In genomic region chr19:57280913-57281425, GRCh38 we compare ENCODE assay signal across 8 cellular contexts. TPM values are rescaled to one million over a fixed set of nuclear protein-coding genes. Genes with fewer than 3 reads are reported as not detected.
DNase-seq lines count a peak whose midpoint lies in the region; ATAC-seq and TF ChIP-seq lines count a peak whose summit lies in the region.

No MANE protein-coding gene starts in this region.

- CTCF ChIA-PET in AG04450 (lab: Charles Lee): no interaction called here
- CTCF ChIA-PET in Panc1 (lab: Charles Lee): no interaction called here

- intact Hi-C loops in Panc1 (cut with micrococcal nuclease; ENCODE audit: unreplicated experiment): no loop called here

- H3K4me1 Mint-ChIP-seq in neural progenitor cell: peaks cover 21% of the 10 kb centered on the region

- H2AFZ ChIP-seq in neural progenitor cell (replicated peaks): peak overlapping the region; percentile 86

- ATAC-seq in Panc1: no peak
- no peak for ATAC-seq in left lobe of liver
- ATAC-seq in HG03520 (IDR thresholded peaks at IDR 0.05; ENCODE audit: unreplicated experiment): no peak
- ATAC-seq in GM21367 (IDR thresholded peaks at IDR 0.05; ENCODE audit: unreplicated experiment): no peak

- H3K9me3 ChIP-seq in AG04450 (ENCODE audit: control insufficient read depth, insufficient read depth, low read length) (no peaks in the 10 kb centered on the region; the same call in 1 of the 2 replicates), Panc1 (ENCODE audit: control insufficient read depth, insufficient read depth, low read depth, low read length) (peaks cover 4% of the 10 kb centered on the region; the same call in 1 of the 2 replicates), neural progenitor cell (ENCODE audit: low read depth) (no peaks in the 10 kb centered on the region)

- H3K4me1 ChIP-seq in Panc1 (ENCODE audit: control insufficient read depth, insufficient read depth, low read length): peaks cover 23% of the 10 kb centered on the region
- peaks cover 3% of the 10 kb centered on the region for H3K4me1 ChIP-seq in neural progenitor cell

- no TSS peak for BruUV-seq in Panc1 (replicated peaks; lab: Mats Ljungman, UMichigan)

- H3K27ac ChIP-seq in AG04450 (ENCODE audit: low read depth, low read length) (peak overlapping the region; percentile 100), Panc1 (ENCODE audit: low read length) (peak overlapping the region; percentile 99), neural progenitor cell (peak overlapping the region; percentile 93)

- DNase-seq in AG04450 (ENCODE audit: low read depth, low spot score): no peak
- peak; percentile 17 for DNase-seq in G401 (ENCODE audit: low spot score)
- no peak for DNase-seq in Panc1 (ENCODE audit: low read depth, low spot score)
- DNase-seq in effector CD4-positive, alpha-beta T cell: peak; percentile 11
- DNase-seq in neural progenitor cell (ENCODE audit: low spot score): no peak
- DNase-seq in left lobe of liver (ENCODE audit: low spot score): no peak

- H3K36me3 Mint-ChIP-seq in neural progenitor cell: peaks cover 22% of the 10 kb centered on the region

- H3K27me3 Mint-ChIP-seq in neural progenitor cell (ENCODE audit: insufficient read depth, low read depth): no peaks in the 10 kb centered on the region

- H3K36me3 ChIP-seq in Panc1 (ENCODE audit: control insufficient read depth, insufficient read depth, low read length): peaks cover 8% of the 10 kb centered on the region
- H3K36me3 ChIP-seq in neural progenitor cell: peaks cover 3% of the 10 kb centered on the region

- no peaks in the 10 kb centered on the region for H3K27me3 ChIP-seq in AG04450 (ENCODE audit: control insufficient read depth, insufficient read depth, low read length)
- H3K27me3 ChIP-seq in Panc1 (ENCODE audit: control insufficient read depth, insufficient read depth, low read length): no peaks in the 10 kb centered on the region
- no peaks in the 10 kb centered on the region for H3K27me3 ChIP-seq in neural progenitor cell

- peaks cover 56% of the 10 kb centered on the region for H3K79me2 ChIP-seq in neural progenitor cell (ENCODE audit: low read depth)

- H3K9ac ChIP-seq in neural progenitor cell: peak overlapping the region; percentile 98

- peak overlapping the region; percentile 97 for H3K4me2 ChIP-seq in neural progenitor cell

- H3K27ac Mint-ChIP-seq in neural progenitor cell: peak overlapping the region; percentile 76

- H3F3A ChIP-seq in neural progenitor cell (ENCODE audit: low read depth): peaks cover 5% of the 10 kb centered on the region

- H4K20me1 ChIP-seq in neural progenitor cell (ENCODE audit: low read depth): peaks cover 20% of the 10 kb centered on the region

- H3K4me3 ChIP-seq in AG04450 (ENCODE audit: low read depth, low read length): peak overlapping the region; percentile 96
- H3K4me3 ChIP-seq in Panc1 (ENCODE audit: low read depth in 2 of 2, low read length in 2 of 2): peak overlapping the region; percentile 68 to 100
- peak overlapping the region; percentile 80 for H3K4me3 ChIP-seq in neural progenitor cell

- H3K4me3 Mint-ChIP-seq in neural progenitor cell: no peak overlapping the region

- TF ChIP-seq CTCF in AG04450 (IDR thresholded peaks at IDR 0.05; ENCODE audit: low read depth, low read length) (no peak), Panc1 (IDR thresholded peaks at IDR 0.05) (no peak), neural progenitor cell (IDR thresholded peaks at IDR 0.05) (no peak)

- in situ Hi-C loops in G401 (cut with HindIII; ENCODE audit: low sequenced_read_pairs): no loop called here
- in situ Hi-C loops in Panc1 (cut with HindIII; ENCODE audit: low pct_unique_long_range_greater_than_20kb, low sequenced_read_pairs): no loop called here

- POLR2A ChIA-PET in AG04450 (lab: Yijun Ruan, JAX) (interaction anchor here (0.7 kb wide), 1 partner anchor 21 kb away, joined by 7 read pairs; no protein-coding TSS in a partner anchor), Panc1 (lab: Charles Lee) (no interaction called here)

- peaks cover 2% of the 10 kb centered on the region for H3K9me3 Mint-ChIP-seq in neural progenitor cell

RNA-seq across cellular contexts. Expression of gene ZNF460, which starts 0.7 kb away (rescaled TPM):
- polyA plus RNA-seq in AG04450 (2011; rRNA removed): 11.2 and 13.0 TPM in 2 replicates
- 193 and 196 TPM in 2 replicates for polyA minus RNA-seq in AG04450 (2011; rRNA and poly(A)+ RNA removed)
- total RNA-seq in G401 (2014; rRNA removed; shearing (Covaris generic)): 19.5 and 29.1 TPM in 2 replicates
- total RNA-seq in Panc1 (2021; ENCODE audit: unreplicated experiment) (76.3 TPM), neural progenitor cell (ENCODE audit: low replicate concordance) (47.5 and 52.7 TPM in 2 replicates), left lobe of liver (22.1 TPM)
- polyA plus RNA-seq in Panc1 (2012; ENCODE audit: insufficient read length): 1.5 TPM

RNA-seq across cellular contexts. Expression of gene ZNF543, which starts 39.3 kb away (rescaled TPM):
- 2.6 and 2.7 TPM in 2 replicates for polyA plus RNA-seq in AG04450 (2011; rRNA removed)
- polyA minus RNA-seq in AG04450 (2011; rRNA and poly(A)+ RNA removed): 8.4 and 8.5 TPM in 2 replicates
- 6.4 and 9.6 TPM in 2 replicates for total RNA-seq in G401 (2014; rRNA removed; shearing (Covaris generic))
- total RNA-seq in Panc1 (2021; ENCODE audit: unreplicated experiment) (10.8 TPM), neural progenitor cell (ENCODE audit: low replicate concordance) (9.5 and 11.6 TPM in 2 replicates), left lobe of liver (2.2 TPM)
- polyA plus RNA-seq in Panc1 (2012; ENCODE audit: insufficient read length): 1.5 TPM

RNA-seq across cellular contexts. Expression of gene ZNF805, which starts 40.5 kb away (rescaled TPM):
- 6.1 and 6.3 TPM in 2 replicates for polyA plus RNA-seq in AG04450 (2011; rRNA removed)
- 53.0 and 57.8 TPM in 2 replicates for polyA minus RNA-seq in AG04450 (2011; rRNA and poly(A)+ RNA removed)
- 8.8 and 9.2 TPM in 2 replicates for total RNA-seq in G401 (2014; rRNA removed; shearing (Covaris generic))
- total RNA-seq in Panc1 (2021; ENCODE audit: unreplicated experiment) (16.8 TPM), neural progenitor cell (ENCODE audit: low replicate concordance) (12.0 and 12.6 TPM in 2 replicates), left lobe of liver (4.5 TPM)
- 1.9 TPM for polyA plus RNA-seq in Panc1 (2012; ENCODE audit: insufficient read length)

RNA-seq across cellular contexts. Expression of gene AURKC, which starts 50.1 kb away (rescaled TPM):
- 0.17 and 0.19 TPM in 2 replicates for polyA plus RNA-seq in AG04450 (2011; rRNA removed)
- 0.60 TPM in 1 of 2 replicates, not detected in the other for polyA minus RNA-seq in AG04450 (2011; rRNA and poly(A)+ RNA removed)
- total RNA-seq in G401 (2014; rRNA removed; shearing (Covaris generic)): not detected in 2 replicates
- total RNA-seq in Panc1 (2021; ENCODE audit: unreplicated experiment) (3.2 TPM), neural progenitor cell (ENCODE audit: low replicate concordance) (3.3 and 8.8 TPM in 2 replicates), left lobe of liver (0.18 TPM)
- polyA plus RNA-seq in Panc1 (2012; ENCODE audit: insufficient read length): 1.2 TPM

Comparison
In these comparisons a context has a peak if more than half of its experiments do, and no peak if none do; other contexts are left out.
1. DNase-seq: peak in G401 (single experiment) and effector CD4-positive, alpha-beta T cell (single experiment); none in AG04450 (single experiment), Panc1 (single experiment), neural progenitor cell (single experiment) and left lobe of liver (single experiment).
2. Peak in every context shown above with its lines, with median percentiles within 50 percentile points of each other: H3K27ac ChIP-seq and H3K4me3 ChIP-seq.